Comparison of ENCODE assay signal across 17 cellular contexts in the genomic region with DNA sequence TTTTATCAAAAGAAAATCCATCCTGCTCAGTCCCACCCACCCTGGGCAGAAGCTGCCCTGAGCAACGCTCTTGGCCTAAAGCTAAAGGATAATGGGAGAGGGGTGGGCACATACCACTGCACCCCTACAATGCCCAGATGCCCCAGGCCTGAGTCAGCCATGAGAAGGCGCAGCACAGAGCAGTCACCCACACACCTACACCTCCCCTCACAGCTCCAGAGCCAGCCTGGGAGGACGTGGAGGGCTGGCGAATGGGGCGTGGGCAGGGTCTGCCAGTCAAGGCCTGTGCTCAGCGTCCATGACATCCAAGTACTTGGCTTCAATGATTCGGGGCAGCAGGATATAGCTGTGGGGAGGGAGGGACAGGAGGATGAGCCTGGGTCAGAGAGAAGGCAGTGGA. TPM values are rescaled to one million over a fixed set of nuclear protein-coding genes. Genes with fewer than 3 reads are reported as not detected.
"Had no signal": no experiment of that assay in that cellular context is flagged by ENCODE, and none has a peak within 500 bp of the region (broad histone marks: within the 10 kb centered on the region; RNA-seq: fewer than 3 reads in every experiment).

No MANE protein-coding gene starts in this region.

- H3K27ac ChIP-seq: ascending aorta, colonic mucosa, gastroesophageal sphincter, hepatocyte, testis had no signal

- H3K4me1 ChIP-seq: ascending aorta, colonic mucosa, gastroesophageal sphincter, testis had no signal

- H3K4me2 ChIP-seq: hepatocyte had no signal

- H2AFZ ChIP-seq: hepatocyte had no signal

- ATAC-seq: activated naive CD8-positive, alpha-beta T cell treated with anti-CD3 and anti-CD28 coated beads, Interleukin-2, amount 50 U/mL, for 24 hours; gastroesophageal sphincter; left colon; natural killer cell treated with Interleukin-12 subunit alpha and Interleukin-12 subunit beta and Interleukin-15 and Interleukin-18, amount 100 ng/mL, for 72 hours; T-helper 17 cell had no signal

- H3K4me3 ChIP-seq: ascending aorta, colonic mucosa, gastroesophageal sphincter, hepatocyte, testis had no signal

- H3K9me3 ChIP-seq: ascending aorta, colonic mucosa, gastroesophageal sphincter, testis had no signal

- H3K36me3 ChIP-seq: colonic mucosa had no signal

- H3K27me3 ChIP-seq: ascending aorta, colonic mucosa, gastroesophageal sphincter, hepatocyte, testis had no signal

- H3K79me2 ChIP-seq: hepatocyte had no signal

- DNase-seq: activated B cell treated with CpG ODN at 0.5 μM for 24 hours; activated CD4-positive, alpha-beta T cell treated with anti-CD3 and anti-CD28 coated beads, Interleukin-2, amount 10 ng/mL, durations not matched to agents 7 days and 5 days; activated CD8-positive, alpha-beta memory T cell treated with anti-CD3 and anti-CD28 coated beads for 24 hours; activated naive CD4-positive, alpha-beta T cell treated with Interleukin-2 at 50 U/mL for 16 hours; activated naive CD8-positive, alpha-beta T cell treated with anti-CD3 and anti-CD28 coated beads, Interleukin-2, amount 50 U/mL, for 24 hours; colonic mucosa; effector CD4-positive, alpha-beta T cell; left colon; occipital lobe; stimulated activated CD4-positive, alpha-beta T cell treated with anti-CD3 and anti-CD28 coated beads, Interleukin-2, amount 100 ng/mL, for 48 hours; stimulated activated CD8-positive, alpha-beta memory T cell treated with anti-CD3 and anti-CD28 coated beads, Interleukin-4, amount 100 ng/mL, for 48 hours; T-helper 17 cell; testis had no signal

RNA-seq across cellular contexts. Expression of a gene that starts 11.5 kb away (rescaled TPM):
- total RNA-seq: occipital lobe had no signal
